In genomic region chr3:11543141-11543947, GRCh38 we compare ENCODE assay signal across 1 cellular context.
TF ChIP-seq lines count a peak whose summit lies in the region.

No MANE protein-coding gene starts in this region.

TF ChIP-seq in WTC11, 78 proteins besides CTCF, POLR2A, EP300 and RAD21 (continued from another document):
- TF ChIP-seq AFF4 (CRISPR knock-in tag; IDR thresholded peaks at IDR 0.05; ENCODE audit: borderline replicate concordance) = no peak
